10 cellular contexts compared by ENCODE assay signal in genomic region chr12:96236221-96236822, GRCh38. TPM values are rescaled to one million over a fixed set of nuclear protein-coding genes. Genes with fewer than 3 reads are reported as not detected.
DNase-seq lines count a peak whose midpoint lies in the region; TF ChIP-seq lines count a peak whose summit lies in the region.
"Had no signal": no experiment of that assay in that cellular context is flagged by ENCODE, and none has a peak within 500 bp of the region (broad histone marks: within the 10 kb centered on the region; RNA-seq: fewer than 3 reads in every experiment).

No MANE protein-coding gene starts in this region.

- H3K36me3 Mint-ChIP-seq in nephron progenitor cell (ENCODE audit: low read depth), result peaks cover 30% of the 10 kb centered on the region

- H3K4me1 ChIP-seq in esophagus muscularis mucosa (peaks cover 85 to 100% (median 100%) of the 10 kb centered on the region in 4 donors), prostate gland (replicated peaks) (no peaks in the 10 kb centered on the region)

- peaks cover 17% of the 10 kb centered on the region for H3K4me1 Mint-ChIP-seq in nephron progenitor cell

- DNase-seq in G401 (ENCODE audit: low spot score), result peak; percentile 36
- peak; percentile 30 for DNase-seq in T-helper 9 cell
- no peak for DNase-seq in esophagus muscularis mucosa (ENCODE audit: extremely low spot score)
- DNase-seq in prostate gland (ENCODE audit: low spot score), result no peak
- no peak for DNase-seq in nephron progenitor cell
- DNase-seq in UCSD-AML1 (lab: John Stamatoyannopoulos, UW; ENCODE audit: unreplicated experiment), result no peak
- DNase-seq in HPDE6-E6E7 (ENCODE audit: extremely low spot score), result no peak
- no peak for DNase-seq in NCI-H1105 treated with DMSO at 0.1 percent for 48 hours (lab: John Stamatoyannopoulos, UW)
- DNase-seq: NCI-H1105 had no signal

- H3K27me3 ChIP-seq in esophagus muscularis mucosa, result no peaks in the 10 kb centered on the region
- H3K27me3 ChIP-seq in prostate gland (replicated peaks; ENCODE audit: insufficient read depth), result no peaks in the 10 kb centered on the region
- H3K27me3 ChIP-seq: tibial nerve had no signal

- TF ChIP-seq CTCF in esophagus muscularis mucosa (IDR thresholded peaks at IDR 0.05), result peak in 1 of 3 experiments; percentile 3
- TF ChIP-seq CTCF in prostate gland (IDR thresholded peaks at IDR 0.05), result no peak
- TF ChIP-seq CTCF in nephron progenitor cell (IDR thresholded peaks at IDR 0.05), result no peak

- peak overlapping the region in 1 of 4 donors; percentile 4 for H3K4me3 ChIP-seq in esophagus muscularis mucosa
- no peak overlapping the region for H3K4me3 ChIP-seq in prostate gland
- H3K4me3 ChIP-seq: tibial nerve had no signal

- H3K4me3 Mint-ChIP-seq in nephron progenitor cell, result no peak overlapping the region

- no peaks in the 10 kb centered on the region for H3K9me3 Mint-ChIP-seq in nephron progenitor cell

- TF ChIP-seq POLR2A in esophagus muscularis mucosa (IDR thresholded peaks at IDR 0.05; ENCODE audit: low read depth) (no peak), prostate gland (IDR thresholded peaks at IDR 0.05) (no peak)

- TF ChIP-seq EP300 in esophagus muscularis mucosa (IDR thresholded peaks at IDR 0.05), result peak; percentile 44

- in situ Hi-C loops in G401 (cut with HindIII; ENCODE audit: low sequenced_read_pairs), result no loop called here

- intact Hi-C loops in esophagus muscularis mucosa (cut with DNase I), result no loop called here
- intact Hi-C loops in prostate gland (cut with DNase I), result loop anchor here (5.0 kb wide), 1 partner anchor 161 kb away; no protein-coding TSS in a partner anchor

- H3K36me3 ChIP-seq in esophagus muscularis mucosa (no peaks in the 10 kb centered on the region), prostate gland (no peaks in the 10 kb centered on the region)
- H3K36me3 ChIP-seq: tibial nerve had no signal

- WGBS in esophagus muscularis mucosa, result 46% methylated on average over 18 of the region's 18 CpGs
- WGBS in prostate gland, result 67% methylated on average over 18 of the region's 18 CpGs

- no peaks in the 10 kb centered on the region for H3K9me3 ChIP-seq in esophagus muscularis mucosa
- H3K9me3 ChIP-seq in prostate gland, result no peaks in the 10 kb centered on the region
- H3K9me3 ChIP-seq: tibial nerve had no signal

- peak overlapping the region; percentile 92 to 95 (median 92) for H3K27ac ChIP-seq in esophagus muscularis mucosa (replicated peaks in 1 of 4)
- peak overlapping the region; percentile 60 to 68 for H3K27ac ChIP-seq in prostate gland

- H3K27ac Mint-ChIP-seq in nephron progenitor cell, result no peak overlapping the region

- no peaks in the 10 kb centered on the region for H3K27me3 Mint-ChIP-seq in nephron progenitor cell (ENCODE audit: low read depth, poor library complexity)

RNA-seq across cellular contexts. Expression of gene ELK3, which starts 42.1 kb away (rescaled TPM):
- 7.3 and 12.4 TPM in 2 replicates for total RNA-seq in G401 (2014; rRNA removed; shearing (Covaris generic))
- total RNA-seq in esophagus muscularis mucosa, result 10 to 100 TPM; 13.7 to 26.9 (median 25.7) TPM
- total RNA-seq in prostate gland, result 10 to 100 TPM in 1 of 2 donors, 1 to 10 TPM in 1; 7.0 to 20.6 TPM

Comparison
In these comparisons a context has a peak if more than half of its experiments do, and no peak if none do; other contexts are left out.
1. DNase-seq: peak in G401 (single experiment) and T-helper 9 cell (single experiment); none in esophagus muscularis mucosa (single experiment), prostate gland (single experiment), nephron progenitor cell (single experiment), UCSD-AML1 (single experiment), HPDE6-E6E7 (single experiment) and NCI-H1105 treated with DMSO at 0.1 percent for 48 hours (single experiment).